Comparison of ENCODE assay signal across 27 cellular contexts in genomic region chr6:69680302-69680701, GRCh38.
"Had no signal": no experiment of that assay in that cellular context is flagged by ENCODE, and none has a peak within 500 bp of the region (broad histone marks: within the 10 kb centered on the region; RNA-seq: fewer than 3 reads in every experiment).

No MANE protein-coding gene starts in this region.

- H3K27me3 ChIP-seq: neural progenitor cell, ovary, right lobe of liver, sigmoid colon, stomach, thyroid gland, tibial nerve, upper lobe of left lung, vagina had no signal

- H3K4me3 Mint-ChIP-seq: nephron; neural progenitor cell; stimulated activated effector memory CD8-positive, alpha-beta T cell treated with anti-CD3 and anti-CD28 coated beads, Interleukin-12 subunit alpha, Interleukin-12 subunit beta, amount 100 ng/mL, for 72 hours; stimulated activated naive B cell treated with anti-CD40 and anti-IgM and Interleukin-4, amounts not matched to agents 10 μg/mL and 1 μg/mL and 100 μg/mL, for 72 hours; stimulated activated naive CD8-positive, alpha-beta T cell treated with anti-CD3 and anti-CD28 coated beads, Interleukin-15, Interleukin-2, amounts not matched to agents 100 ng/mL and 50 ng/mL, for 24 hours had no signal

- DNase-seq: occipital lobe; ovary; posterior cingulate gyrus; psoas muscle; right cardiac atrium; right lobe of liver; sigmoid colon; small intestine; stimulated activated CD4-positive, alpha-beta T cell treated with anti-CD3 and anti-CD28 coated beads, Interleukin-15, amount 100 ng/mL, for 24 hours; stimulated activated CD4-positive, alpha-beta T cell treated with anti-CD3 and anti-CD28 coated beads, Interleukin-2, amount 100 ng/mL, for 24 hours; stimulated activated CD4-positive, alpha-beta T cell treated with anti-CD3 and anti-CD28 coated beads, Interleukin-2, amount 100 ng/mL, for 48 hours; stimulated activated CD4-positive, alpha-beta T cell treated with anti-CD3 and anti-CD28 coated beads, Interleukin-4, amount 100 ng/mL, for 24 hours; stimulated activated naive B cell treated with anti-CD40 and anti-IgM and Interleukin-4, amounts not matched to agents 10 μg/mL and 1 μg/mL and 100 μg/mL, for 72 hours; stimulated activated naive CD4-positive, alpha-beta T cell treated with Interleukin-2 at 50 U/mL for 16 hours; stomach; thyroid gland; trophoblast cell; upper lobe of left lung had no signal

- H3K27me3 Mint-ChIP-seq: progenitor cell of endocrine pancreas; stimulated activated naive B cell treated with anti-CD40 and anti-IgM and Interleukin-4, amounts not matched to agents 10 μg/mL and 1 μg/mL and 100 μg/mL, for 72 hours; stimulated activated naive CD8-positive, alpha-beta T cell treated with anti-CD3 and anti-CD28 coated beads, Interleukin-15, Interleukin-2, amounts not matched to agents 100 ng/mL and 50 ng/mL, for 24 hours had no signal

- H3K27ac Mint-ChIP-seq: nephron; neural progenitor cell; progenitor cell of endocrine pancreas; stimulated activated effector memory CD8-positive, alpha-beta T cell treated with anti-CD3 and anti-CD28 coated beads, Interleukin-12 subunit alpha, Interleukin-12 subunit beta, amount 100 ng/mL, for 72 hours; stimulated activated naive B cell treated with anti-CD40 and anti-IgM and Interleukin-4, amounts not matched to agents 10 μg/mL and 1 μg/mL and 100 μg/mL, for 72 hours; stimulated activated naive CD8-positive, alpha-beta T cell treated with anti-CD3 and anti-CD28 coated beads, Interleukin-15, Interleukin-2, amounts not matched to agents 100 ng/mL and 50 ng/mL, for 24 hours had no signal

- H3K4me1 ChIP-seq: neural progenitor cell, parathyroid adenoma, psoas muscle, right lobe of liver, sigmoid colon, stomach, thyroid gland, tibial nerve, upper lobe of left lung, vagina had no signal

- H3K4me1 Mint-ChIP-seq: nephron; neural progenitor cell; stimulated activated effector memory CD8-positive, alpha-beta T cell treated with anti-CD3 and anti-CD28 coated beads, Interleukin-12 subunit alpha, Interleukin-12 subunit beta, amount 100 ng/mL, for 72 hours had no signal

- H3K9me3 Mint-ChIP-seq: nephron; neural progenitor cell; stimulated activated effector memory CD8-positive, alpha-beta T cell treated with anti-CD3 and anti-CD28 coated beads, Interleukin-12 subunit alpha, Interleukin-12 subunit beta, amount 100 ng/mL, for 72 hours; stimulated activated naive B cell treated with anti-CD40 and anti-IgM and Interleukin-4, amounts not matched to agents 10 μg/mL and 1 μg/mL and 100 μg/mL, for 72 hours; stimulated activated naive CD8-positive, alpha-beta T cell treated with anti-CD3 and anti-CD28 coated beads, Interleukin-15, Interleukin-2, amounts not matched to agents 100 ng/mL and 50 ng/mL, for 24 hours had no signal

- H3K4me3 ChIP-seq: neural progenitor cell, ovary, psoas muscle, right lobe of liver, sigmoid colon, stomach, thoracic aorta, thyroid gland, tibial nerve, upper lobe of left lung, vagina had no signal

- H3K9me3 ChIP-seq: ovary, psoas muscle, right lobe of liver, sigmoid colon, stomach, thoracic aorta, thyroid gland, tibial nerve, upper lobe of left lung, vagina had no signal

- ATAC-seq: psoas muscle; right cardiac atrium; right lobe of liver; stimulated activated effector memory CD8-positive, alpha-beta T cell treated with anti-CD3 and anti-CD28 coated beads, Interleukin-12 subunit alpha, Interleukin-12 subunit beta, amount 100 ng/mL, for 72 hours; stimulated activated naive B cell treated with anti-CD40 and anti-IgM and Interleukin-4, amounts not matched to agents 10 μg/mL and 1 μg/mL and 100 μg/mL, for 72 hours had no signal

- H3K36me3 Mint-ChIP-seq: neural progenitor cell had no signal

- H3K36me3 ChIP-seq: ovary, thyroid gland had no signal
